ENCODE assay signal across 18 cellular contexts in the genomic region with DNA sequence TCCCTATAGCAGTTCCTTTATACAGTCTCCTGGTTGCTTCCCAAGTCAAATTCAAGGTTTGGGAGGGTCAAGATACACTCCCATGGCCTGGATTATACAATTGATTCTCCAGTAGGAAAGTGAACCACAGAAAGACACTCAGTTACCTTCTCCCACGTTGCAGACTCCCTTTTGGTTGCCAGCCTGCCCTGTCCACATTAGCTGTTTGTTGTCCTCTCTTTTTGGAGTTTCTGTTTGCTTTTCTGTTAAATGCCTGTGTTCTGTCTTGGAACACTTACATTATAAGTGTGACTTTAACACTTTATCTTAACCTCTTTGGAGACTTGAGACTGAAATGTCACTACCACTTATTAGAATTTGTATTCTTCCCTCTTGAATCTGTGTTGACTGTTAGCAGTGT. TPM values are rescaled to one million over a fixed set of nuclear protein-coding genes. Genes with fewer than 3 reads are reported as not detected.
DNase-seq lines count a peak whose midpoint lies in the region; ATAC-seq and TF ChIP-seq lines count a peak whose summit lies in the region.
"Had no signal": no experiment of that assay in that cellular context is flagged by ENCODE, and none has a peak within 500 bp of the region (broad histone marks: within the 10 kb centered on the region; RNA-seq: fewer than 3 reads in every experiment).

No MANE protein-coding gene starts in this region.

- no peak for TF ChIP-seq POLR2A in heart left ventricle (IDR thresholded peaks at IDR 0.05)

- H3K27ac Mint-ChIP-seq in endothelial cell (ENCODE audit: unreplicated experiment) = peak overlapping the region; percentile 13
- H3K27ac Mint-ChIP-seq in activated CD4-positive, alpha-beta T cell treated with anti-CD3 and anti-CD28 coated beads, Interleukin-2, amount 10 ng/mL, durations not matched to agents 24 days and 14 days = no peak overlapping the region
- H3K27ac Mint-ChIP-seq: B cell; CD4-positive, CD25-positive, alpha-beta regulatory T cell; CD8-positive, alpha-beta T cell had no signal

- intact Hi-C loops in heart left ventricle (cut with DNase I) = no loop called here
- intact Hi-C loops in left cardiac atrium (cut with DNase I) = no loop called here
- intact Hi-C loops in lower lobe of right lung (cut with DNase I) = no loop called here
- intact Hi-C loops in activated CD4-positive, alpha-beta T cell treated with anti-CD3 and anti-CD28 coated beads, Interleukin-2, amount 10 ng/mL, durations not matched to agents 24 days and 14 days (cut with micrococcal nuclease) = no loop called here

- H3K4me1 ChIP-seq in heart left ventricle (peaks cover 0 to 4% (median 0%) of the 10 kb centered on the region in 12 donors), lower lobe of right lung (no peaks in the 10 kb centered on the region)
- H3K4me1 ChIP-seq: Caco-2 had no signal

- no peaks in the 10 kb centered on the region for H3K9me3 Mint-ChIP-seq in endothelial cell (ENCODE audit: unreplicated experiment)
- peaks cover 22% of the 10 kb centered on the region for H3K9me3 Mint-ChIP-seq in activated CD4-positive, alpha-beta T cell treated with anti-CD3 and anti-CD28 coated beads, Interleukin-2, amount 10 ng/mL, durations not matched to agents 24 days and 14 days

- peak in 3 of 4 donors; percentile 12 to 41 (median 18) for ATAC-seq in heart left ventricle
- no peak for ATAC-seq in left cardiac atrium
- ATAC-seq in lower lobe of right lung = peak; percentile 38 to 68
- ATAC-seq in GM21515 (IDR thresholded peaks at IDR 0.05; ENCODE audit: unreplicated experiment) = no peak
- ATAC-seq: CD8-positive, alpha-beta T cell had no signal

- H3K27me3 ChIP-seq in heart left ventricle (no peaks in the 10 kb centered on the region), lower lobe of right lung (ENCODE audit: low read depth) (no peaks in the 10 kb centered on the region)
- H3K27me3 ChIP-seq: BLaER1 had no signal

- H3K9me3 ChIP-seq in heart left ventricle (peaks cover 0 to 41% (median 21%) of the 10 kb centered on the region in 12 donors), lower lobe of right lung (peaks cover 26% of the 10 kb centered on the region)

- H3K27ac ChIP-seq in heart left ventricle (no peak overlapping the region), lower lobe of right lung (no peak overlapping the region)
- H3K27ac ChIP-seq: 22Rv1, BLaER1, C4-2B had no signal

- WGBS in heart left ventricle, 4 donors = 47 to 61% (median 53%) methylated on average over 1 of the region's 1 CpG

- H3K4me1 Mint-ChIP-seq in endothelial cell (ENCODE audit: unreplicated experiment) = no peaks in the 10 kb centered on the region
- peaks cover 2% of the 10 kb centered on the region for H3K4me1 Mint-ChIP-seq in activated CD4-positive, alpha-beta T cell treated with anti-CD3 and anti-CD28 coated beads, Interleukin-2, amount 10 ng/mL, durations not matched to agents 24 days and 14 days

- no peak for DNase-seq in heart left ventricle
- DNase-seq in left cardiac atrium = no peak
- DNase-seq in endothelial cell (ENCODE audit: low spot score) = no peak
- no peak for DNase-seq in lower lobe of right lung
- no peak for DNase-seq in activated CD4-positive, alpha-beta T cell treated with anti-CD3 and anti-CD28 coated beads, Interleukin-2, amount 10 ng/mL, durations not matched to agents 24 days and 14 days
- DNase-seq: Caco-2; CD4-positive, CD25-positive, alpha-beta regulatory T cell; CD8-positive, alpha-beta T cell; DMS153; DND-41; GOT3; H7; HCEC 1CT had no signal

- peaks cover 20% of the 10 kb centered on the region for H3K36me3 Mint-ChIP-seq in endothelial cell (ENCODE audit: low read depth, unreplicated experiment)
- H3K36me3 Mint-ChIP-seq in activated CD4-positive, alpha-beta T cell treated with anti-CD3 and anti-CD28 coated beads, Interleukin-2, amount 10 ng/mL, durations not matched to agents 24 days and 14 days (ENCODE audit: low read depth) = peaks cover 28% of the 10 kb centered on the region

- H3K27me3 Mint-ChIP-seq in endothelial cell (ENCODE audit: unreplicated experiment) = peaks cover 2% of the 10 kb centered on the region
- H3K27me3 Mint-ChIP-seq in activated CD4-positive, alpha-beta T cell treated with anti-CD3 and anti-CD28 coated beads, Interleukin-2, amount 10 ng/mL, durations not matched to agents 24 days and 14 days = no peaks in the 10 kb centered on the region
- H3K27me3 Mint-ChIP-seq: B cell; CD4-positive, CD25-positive, alpha-beta regulatory T cell had no signal

- TF ChIP-seq CTCF in heart left ventricle (IDR thresholded peaks at IDR 0.05) (no peak), endothelial cell (IDR thresholded peaks at IDR 0.05; ENCODE audit: unreplicated experiment) (no peak), lower lobe of right lung (IDR thresholded peaks at IDR 0.05) (no peak)

- H3K4me3 ChIP-seq in heart left ventricle (no peak overlapping the region), lower lobe of right lung (no peak overlapping the region)
- H3K4me3 ChIP-seq: BLaER1 had no signal

- no peak overlapping the region for H3K4me3 Mint-ChIP-seq in endothelial cell (ENCODE audit: unreplicated experiment)
- no peak overlapping the region for H3K4me3 Mint-ChIP-seq in activated CD4-positive, alpha-beta T cell treated with anti-CD3 and anti-CD28 coated beads, Interleukin-2, amount 10 ng/mL, durations not matched to agents 24 days and 14 days
- H3K4me3 Mint-ChIP-seq: B cell; CD4-positive, CD25-positive, alpha-beta regulatory T cell; CD8-positive, alpha-beta T cell had no signal

- peaks cover 0 to 21% (median 0%) of the 10 kb centered on the region in 9 donors for H3K36me3 ChIP-seq in heart left ventricle
- no peaks in the 10 kb centered on the region for H3K36me3 ChIP-seq in lower lobe of right lung

RNA-seq across cellular contexts. Expression of gene COMMD10, which starts 30.3 kb away (rescaled TPM):
- total RNA-seq in heart left ventricle (10 to 100 TPM; 25.2 to 42.2 (median 29.8) TPM), left cardiac atrium (10 to 100 TPM; 27.8 to 28.7 TPM), endothelial cell (ENCODE audit: unreplicated experiment) (27.8 TPM), lower lobe of right lung (33.8 TPM)
- 10 to 100 TPM; 26.0 to 32.5 TPM for polyA plus RNA-seq in heart left ventricle
- 22.2 and 24.4 TPM in 2 replicates for total RNA-seq in activated CD4-positive, alpha-beta T cell treated with anti-CD3 and anti-CD28 coated beads, Interleukin-2, amount 10 ng/mL, durations not matched to agents 24 days and 14 days

Comparison
In these comparisons a context has a peak if more than half of its experiments do, and no peak if none do; other contexts are left out.
1. ATAC-seq: peak in heart left ventricle (3 of 4) and lower lobe of right lung (2 of 2); none in left cardiac atrium (0 of 2) and GM21515 (single experiment).